Comparison of ENCODE assay signal across 1 cellular context in genomic region chr6:28489366-28490190, GRCh38.
TF ChIP-seq lines count a peak whose summit lies in the region.

No MANE protein-coding gene starts in this region.

TF ChIP-seq in K562, 482 proteins besides CTCF, POLR2A, EP300 and RAD21 (continued from another document and continues in another):
- TF ChIP-seq CEBPG (CRISPR knock-in tag; IDR thresholded peaks at IDR 0.05) (0 out of 2 replicates have a peak, but pooled peaks have one; percentile 6), CEBPG (tag; conservative IDR thresholded peaks at IDR 0.05 in 1 of 2, IDR thresholded peaks at IDR 0.05 in 1 of 2) (no peak; a peak in 1 of 4 replicates), ZNF589 (CRISPR knock-in tag; IDR thresholded peaks at IDR 0.05; ENCODE audit: low read depth) (peak; percentile 83), LEF1 (IDR thresholded peaks at IDR 0.05) (peak; percentile 75), RNF2 (IDR thresholded peaks at IDR 0.05) (0 out of 2 replicates have a peak, but pooled peaks have one; percentile 2), SMARCB1 (IDR thresholded peaks at IDR 0.05; ENCODE audit: insufficient read length, low read depth) (no peak), TFAM (CRISPR knock-in tag; conservative IDR thresholded peaks at IDR 0.05) (no peak), DIDO1 (tag; IDR thresholded peaks at IDR 0.05; ENCODE audit: low read depth) (0 out of 2 replicates have a peak, but pooled peaks have one; percentile 20), ZZZ3 (IDR thresholded peaks at IDR 0.05) (no peak), ZFP30 (CRISPR knock-in tag; IDR thresholded peaks at IDR 0.05; ENCODE audit: borderline replicate concordance) (0 out of 2 replicates have a peak, but pooled peaks have one; percentile 0), FOXO4 (CRISPR knock-in tag; IDR thresholded peaks at IDR 0.05) (no peak), ETV6 (IDR thresholded peaks at IDR 0.05; ENCODE audit: borderline replicate concordance in 1 of 2, low read depth in 2 of 2, low read length in 1 of 2) (no peak), ETV6 (CRISPR knock-in tag; IDR thresholded peaks at IDR 0.05; ENCODE audit: borderline replicate concordance) (no peak), FOSL1 (tag; conservative IDR thresholded peaks at IDR 0.05) (peak; percentile 47; the same call in 1 of the 2 replicates), CBX2 (IDR thresholded peaks at IDR 0.05; ENCODE audit: insufficient read depth, low read length, poor library complexity, severe bottlenecking) (no peak), HDAC1 (IDR thresholded peaks at IDR 0.05) (0 out of 4 replicates have a peak, but pooled peaks of 1 of the 2 experiments have one; percentile 6), KLF10 (CRISPR knock-in tag; IDR thresholded peaks at IDR 0.05) (no peak), MLLT1 (IDR thresholded peaks at IDR 0.05) (peak; percentile 50 to 63; a peak in 3 of 4 replicates), ZNF511 (CRISPR knock-in tag; IDR thresholded peaks at IDR 0.05) (no peak), ZNF324 (CRISPR knock-in tag; IDR thresholded peaks at IDR 0.05) (no peak), ZBTB9 (CRISPR knock-in tag; IDR thresholded peaks at IDR 0.05) (peak; percentile 58; the same call in 1 of the 2 replicates), ZBTB7A (IDR thresholded peaks at IDR 0.05; ENCODE audit: borderline replicate concordance, control insufficient read depth, low read depth, low read length) (0 out of 2 replicates have a peak, but pooled peaks have one; percentile 77), TCF15 (CRISPR knock-in tag; IDR thresholded peaks at IDR 0.05) (no peak), THRAP3 (IDR thresholded peaks at IDR 0.05; ENCODE audit: borderline replicate concordance) (no peak), ARID3B (CRISPR knock-in tag; IDR thresholded peaks at IDR 0.05; ENCODE audit: borderline replicate concordance) (0 out of 2 replicates have a peak, but pooled peaks have one; percentile 27), NFYB (IDR thresholded peaks at IDR 0.05; ENCODE audit: extremely low read depth, insufficient read length) (no peak), EP400 (IDR thresholded peaks at IDR 0.05) (peak; percentile 73), SNIP1 (IDR thresholded peaks at IDR 0.05; ENCODE audit: low read depth) (peak; percentile 53; the same call in 1 of the 2 replicates), KLF16 (IDR thresholded peaks at IDR 0.05) (0 out of 2 replicates have a peak, but pooled peaks have one; percentile 1), KLF1 (tag; IDR thresholded peaks at IDR 0.05) (0 out of 2 replicates have a peak, but pooled peaks have one; percentile 21), MCM5 (IDR thresholded peaks at IDR 0.05; ENCODE audit: low read depth) (no peak), SMARCE1 (IDR thresholded peaks at IDR 0.05) (peak; percentile 75), ZNF639 (CRISPR knock-in tag; conservative IDR thresholded peaks at IDR 0.05 in 1 of 2, IDR thresholded peaks at IDR 0.05 in 1 of 2) (peak in 1 of 2 experiments; percentile 87; a peak in 2 of 4 replicates), MEF2D (tag; conservative IDR thresholded peaks at IDR 0.05; ENCODE audit: low read depth) (no peak), KHSRP (IDR thresholded peaks at IDR 0.05) (no peak), MTA3 (IDR thresholded peaks at IDR 0.05; ENCODE audit: borderline replicate concordance) (no peak; the same call in 1 of the 2 replicates), ZNF395 (CRISPR knock-in tag; IDR thresholded peaks at IDR 0.05) (no peak; the same call in none of the 2 replicates), ZBTB26 (CRISPR knock-in tag; IDR thresholded peaks at IDR 0.05) (no peak), CSDE1 (IDR thresholded peaks at IDR 0.05) (no peak; a peak in 1 of 4 replicates), ZNF584 (CRISPR knock-in tag; IDR thresholded peaks at IDR 0.05; ENCODE audit: low read depth) (no peak; the same call in 1 of the 2 replicates), NFXL1 (CRISPR knock-in tag; IDR thresholded peaks at IDR 0.05) (no peak), ZNF212 (CRISPR knock-in tag; IDR thresholded peaks at IDR 0.05) (0 out of 2 replicates have a peak, but pooled peaks have one; percentile 57), ZFP1 (CRISPR knock-in tag; IDR thresholded peaks at IDR 0.05) (no peak), ZNF197 (CRISPR knock-in tag; IDR thresholded peaks at IDR 0.05; ENCODE audit: low read depth) (peak; percentile 94), NUFIP1 (IDR thresholded peaks at IDR 0.05; ENCODE audit: partially characterized antibody) (no peak), RFX7 (CRISPR knock-in tag; IDR thresholded peaks at IDR 0.05) (0 out of 2 replicates have a peak, but pooled peaks have one; percentile 4), JUND (IDR thresholded peaks at IDR 0.05; ENCODE audit: borderline replicate concordance, low read depth, low read length) (peak; percentile 80; the same call in 1 of the 2 replicates), JUND (tag; IDR thresholded peaks at IDR 0.05; ENCODE audit: borderline replicate concordance, low read depth, low read length) (peak; percentile 73; the same call in 2 of the 3 replicates), ILK (tag; IDR thresholded peaks at IDR 0.05; ENCODE audit: borderline replicate concordance, low read depth) (no peak), PCBP1 (IDR thresholded peaks at IDR 0.05; ENCODE audit: low read depth, low read length, poor library complexity, severe bottlenecking) (no peak), NFE2L1 (tag; IDR thresholded peaks at IDR 0.05; ENCODE audit: borderline replicate concordance, low read depth) (no peak), EGR1 (conservative IDR thresholded peaks at IDR 0.05) (peak; percentile 54), MAFG (tag; conservative IDR thresholded peaks at IDR 0.05) (no peak), SRSF3 (IDR thresholded peaks at IDR 0.05; ENCODE audit: insufficient read depth, low read length) (no peak), PREB (CRISPR knock-in tag; IDR thresholded peaks at IDR 0.05) (no peak), STAT5A (IDR thresholded peaks at IDR 0.05; ENCODE audit: borderline replicate concordance, low read length) (0 out of 2 replicates have a peak, but pooled peaks have one; percentile 4), NCOA4 (IDR thresholded peaks at IDR 0.05; ENCODE audit: partially characterized antibody) (no peak), PHF20 (IDR thresholded peaks at IDR 0.05; ENCODE audit: partially characterized antibody) (no peak), VEZF1 (CRISPR knock-in tag; IDR thresholded peaks at IDR 0.05) (peak; percentile 89)
